ENCODE assay signal across 12 cellular contexts in genomic region chr4:11487876-11488545, GRCh38. TPM values are rescaled to one million over a fixed set of nuclear protein-coding genes. Genes with fewer than 3 reads are reported as not detected.
DNase-seq lines count a peak whose midpoint lies in the region; ATAC-seq and TF ChIP-seq lines count a peak whose summit lies in the region.
"Had no signal": no experiment of that assay in that cellular context is flagged by ENCODE, and none has a peak within 500 bp of the region (broad histone marks: within the 10 kb centered on the region; RNA-seq: fewer than 3 reads in every experiment).

No MANE protein-coding gene starts in this region.

- ATAC-seq in Right ventricle myocardium superior (ENCODE audit: poor library complexity) (peak; percentile 49), heart right ventricle (no peak), GM19035 (IDR thresholded peaks at IDR 0.05; ENCODE audit: unreplicated experiment) (no peak)

- no peak overlapping the region for H3K9ac ChIP-seq in fibroblast of lung (ENCODE audit: insufficient read depth, low read length)

- intact Hi-C loops in Right ventricle myocardium superior (cut with DNase I), result no loop called here
- intact Hi-C loops in heart right ventricle (cut with DNase I), result no loop called here

- no peaks in the 10 kb centered on the region for H3K27me3 ChIP-seq in heart right ventricle
- H3K27me3 ChIP-seq in fibroblast of lung (ENCODE audit: control insufficient read depth, insufficient read depth, low read length), result no peaks in the 10 kb centered on the region
- H3K27me3 ChIP-seq: BE2C, stomach had no signal

- DNase-seq in Right ventricle myocardium superior (no peak), heart right ventricle (no peak), NCI-H748 (lab: John Stamatoyannopoulos, UW; ENCODE audit: unreplicated experiment) (peak; percentile 39), fibroblast of lung (ENCODE audit: low read depth in 2 of 2) (peak; percentile 56 to 87), NCI-H146 (lab: John Stamatoyannopoulos, UW) (no peak), 8988T (no peak)
- DNase-seq in activated CD4-positive, CD25-positive, alpha-beta regulatory T cell treated with anti-CD3 and anti-CD28 coated beads, Interleukin-2, amount 50 U/mL, for 72 hours, result no peak
- DNase-seq: activated T-cell treated with anti-CD3 and anti-CD28 coated beads, Interleukin-2, amount 50 U/mL, for 24 hours; BE2C; stomach had no signal

- H3K4me1 ChIP-seq in heart right ventricle (peaks cover 0 to 30% (median 0%) of the 10 kb centered on the region in 9 donors), fibroblast of lung (ENCODE audit: control insufficient read depth, extremely low read depth, insufficient read depth, low read length) (no peaks in the 10 kb centered on the region)
- H3K4me1 ChIP-seq: BE2C had no signal

- peaks cover 0 to 10% (median 0%) of the 10 kb centered on the region in 11 donors for H3K9me3 ChIP-seq in heart right ventricle
- H3K9me3 ChIP-seq in fibroblast of lung (ENCODE audit: control insufficient read depth, insufficient read depth, low read depth, low read length), result no peaks in the 10 kb centered on the region
- H3K9me3 ChIP-seq: BE2C, stomach had no signal

- no peaks in the 10 kb centered on the region for H3K36me3 ChIP-seq in heart right ventricle
- no peaks in the 10 kb centered on the region for H3K36me3 ChIP-seq in fibroblast of lung (ENCODE audit: control insufficient read depth, insufficient read depth, low read length)
- H3K36me3 ChIP-seq: BE2C, stomach had no signal

- H3K79me2 ChIP-seq in fibroblast of lung (ENCODE audit: control insufficient read depth, insufficient read depth, low read length), result no peaks in the 10 kb centered on the region

- no peak overlapping the region for H3K4me2 ChIP-seq in fibroblast of lung (ENCODE audit: extremely low read depth, insufficient read depth, low read length)

- 60 to 70% methylated on average over 3 of the region's 3 CpGs for WGBS in heart right ventricle, 2 donors

- H4K20me1 ChIP-seq in fibroblast of lung (ENCODE audit: control insufficient read depth, extremely low read depth, insufficient read depth, low read length), result no peaks in the 10 kb centered on the region

- H2AFZ ChIP-seq in fibroblast of lung (ENCODE audit: low read length), result no peak overlapping the region

- no peak for TF ChIP-seq CTCF in heart right ventricle (IDR thresholded peaks at IDR 0.05)
- no peak for TF ChIP-seq CTCF in fibroblast of lung (conservative IDR thresholded peaks at IDR 0.05 in 1 of 2, IDR thresholded peaks at IDR 0.05 in 1 of 2; ENCODE audit: low read depth in 1 of 2, low read length in 2 of 2)

- peak overlapping the region in 1 of 10 donors; percentile 65 for H3K27ac ChIP-seq in heart right ventricle
- no peak overlapping the region for H3K27ac ChIP-seq in fibroblast of lung (ENCODE audit: insufficient read depth, low read length)

- H3K4me3 ChIP-seq in heart right ventricle (no peak overlapping the region), fibroblast of lung (replicated peaks in 1 of 4; ENCODE audit: control extremely low read depth in 1 of 4, insufficient read depth in 1 of 4, low read depth in 3 of 4, low read length in 4 of 4) (no peak overlapping the region)
- H3K4me3 ChIP-seq: stomach had no signal

RNA-seq across cellular contexts. Expression of gene HS3ST1, which starts 59.3 kb away (rescaled TPM):
- total RNA-seq in Right ventricle myocardium superior (1.2 TPM), heart right ventricle (1 to 10 TPM in 6 of 10 donors, under 1 TPM in 4; 0.27 to 1.5 (median 1.1) TPM), fibroblast of lung (not detected in 2 replicates)
- polyA plus RNA-seq in heart right ventricle (1 to 10 TPM in 1 of 2 donors, under 1 TPM in 1; 0.88 to 2.1 TPM), fibroblast of lung (0.01 TPM in 2 replicates)
- not detected in 2 replicates for polyA plus RNA-seq in fibroblast of lung (2012)
- not detected in 2 replicates for polyA minus RNA-seq in fibroblast of lung (ENCODE audit: low replicate concordance)
- total RNA-seq: natural killer cell treated with Interleukin-12 subunit alpha and Interleukin-12 subunit beta and Interleukin-15 and Interleukin-18, amount 100 ng/mL, for 72 hours had no signal

Comparison
In these comparisons a context has a peak if more than half of its experiments do, and no peak if none do; other contexts are left out.
1. DNase-seq: peak in NCI-H748 (single experiment) and fibroblast of lung (2 of 2); none in Right ventricle myocardium superior (single experiment), heart right ventricle (0 of 2), NCI-H146 (single experiment), activated CD4-positive, CD25-positive, alpha-beta regulatory T cell treated with anti-CD3 and anti-CD28 coated beads, Interleukin-2, amount 50 U/mL, for 72 hours (single experiment) and 8988T (single experiment).